8 cellular contexts compared by ENCODE assay signal in genomic region chr14:52314521-52315354, GRCh38. TPM values are rescaled to one million over a fixed set of nuclear protein-coding genes. Genes with fewer than 3 reads are reported as not detected.
A peak's percentile ranks its signal among the peaks of the same experiment; 100 is the strongest.
DNase-seq lines count a peak whose midpoint lies in the region; ATAC-seq and TF ChIP-seq lines count a peak whose summit lies in the region.

No MANE protein-coding gene starts in this region.

- peak overlapping the region; percentile 98 for H3K4me3 ChIP-seq in ACC112 (ENCODE audit: low read depth, low read length)
- peak overlapping the region; percentile 71 for H3K4me3 ChIP-seq in PC-3 (ENCODE audit: low read length)
- peak overlapping the region; percentile 70 for H3K4me3 ChIP-seq in retinal pigment epithelial cell (ENCODE audit: low read length)

- H3K9me3 ChIP-seq in PC-3 (ENCODE audit: low read length): no peaks in the 10 kb centered on the region

- H3K27me3 ChIP-seq in ACC112 (ENCODE audit: insufficient read depth, low read length): no peaks in the 10 kb centered on the region
- no peaks in the 10 kb centered on the region for H3K27me3 ChIP-seq in PC-3 (ENCODE audit: low read length)

- H3K4me2 ChIP-seq in PC-3 (ENCODE audit: low read length): peak overlapping the region; percentile 90

- H3K4me1 ChIP-seq in ACC112 (ENCODE audit: control insufficient read depth, insufficient read depth, low read length, unreplicated experiment): peaks cover 53% of the 10 kb centered on the region
- H3K4me1 ChIP-seq in PC-3 (ENCODE audit: insufficient read depth, low read length): peaks cover 10% of the 10 kb centered on the region

- CTCF ChIA-PET in PC-3 (lab: Charles Lee): no interaction called here
- CTCF ChIA-PET in activated naive CD4-positive, alpha-beta T cell treated with anti-CD3 and anti-CD28 coated beads, Interleukin-2, amount 10 ng/mL, durations not matched to agents 7 days and 5 days (lab: Charles Lee): interaction anchor here (0.7 to 1.7 kb wide), 7 partner anchors 10 to 98 kb away, joined by 3 to 8 read pairs (median 5); no protein-coding TSS in a partner anchor

- peak overlapping the region; percentile 95 for H3K4me3 Mint-ChIP-seq in activated naive CD4-positive, alpha-beta T cell treated with anti-CD3 and anti-CD28 coated beads, Interleukin-2, amount 10 ng/mL, durations not matched to agents 7 days and 5 days

- peaks cover 57% of the 10 kb centered on the region for H3K4me1 Mint-ChIP-seq in activated naive CD4-positive, alpha-beta T cell treated with anti-CD3 and anti-CD28 coated beads, Interleukin-2, amount 10 ng/mL, durations not matched to agents 7 days and 5 days

- peak overlapping the region; percentile 57 for H3K9ac ChIP-seq in PC-3 (ENCODE audit: low read length)

- H3K9me3 Mint-ChIP-seq in activated naive CD4-positive, alpha-beta T cell treated with anti-CD3 and anti-CD28 coated beads, Interleukin-2, amount 10 ng/mL, durations not matched to agents 7 days and 5 days: no peaks in the 10 kb centered on the region

- intact Hi-C loops in PC-3 (cut with micrococcal nuclease) (loop anchor here (1.0 kb wide), 1 partner anchor 41 kb away; no protein-coding TSS in a partner anchor), left ventricle myocardium superior (cut with micrococcal nuclease) (no loop called here)

- ATAC-seq in GM19463 (IDR thresholded peaks at IDR 0.05; ENCODE audit: unreplicated experiment) (peak; percentile 24), PC-3 (peak; percentile 30), left ventricle myocardium superior (peak; percentile 34), HG03460 (IDR thresholded peaks at IDR 0.05; ENCODE audit: unreplicated experiment) (no peak)

- POLR2A ChIA-PET in PC-3 (lab: Charles Lee; ENCODE audit: unreplicated experiment): interaction anchor here (0.5 to 0.6 kb wide), 2 partner anchors 13 to 454 kb away, joined by 4 to 10 read pairs; partner anchors contain the start of gene GNG2

- BruUV-seq in PC-3 (replicated peaks; lab: Mats Ljungman, UMichigan): no TSS peak

- H2AFZ ChIP-seq in ACC112 (ENCODE audit: low read length, unreplicated experiment) (peak overlapping the region; percentile 90), PC-3 (ENCODE audit: low read length) (peak overlapping the region; percentile 90)

- H3K36me3 ChIP-seq in ACC112 (ENCODE audit: insufficient read depth, low read length) (peaks cover 2% of the 10 kb centered on the region; the same call in 1 of the 2 replicates), PC-3 (ENCODE audit: low read depth, low read length) (no peaks in the 10 kb centered on the region)

- H3K27ac ChIP-seq in ACC112 (ENCODE audit: low read depth, low read length) (peak overlapping the region; percentile 8; the same call in 1 of the 2 replicates), PC-3 (ENCODE audit: low read length) (no peak overlapping the region)

- TF ChIP-seq CTCF in PC-3 (conservative IDR thresholded peaks at IDR 0.05; ENCODE audit: low read depth, low read length): no peak
- TF ChIP-seq CTCF in retinal pigment epithelial cell (conservative IDR thresholded peaks at IDR 0.05; ENCODE audit: low read depth, low read length): no peak

- no peaks in the 10 kb centered on the region for H3F3A ChIP-seq in PC-3 (ENCODE audit: low read length, unreplicated experiment)

- H3K9me2 ChIP-seq in PC-3 (replicated peaks; ENCODE audit: low read length): no peaks in the 10 kb centered on the region

- H4K20me1 ChIP-seq in PC-3 (ENCODE audit: low read length): no peaks in the 10 kb centered on the region

- H3K27ac Mint-ChIP-seq in activated naive CD4-positive, alpha-beta T cell treated with anti-CD3 and anti-CD28 coated beads, Interleukin-2, amount 10 ng/mL, durations not matched to agents 7 days and 5 days: peak overlapping the region; percentile 96

- peaks cover 92% of the 10 kb centered on the region for H3K36me3 Mint-ChIP-seq in activated naive CD4-positive, alpha-beta T cell treated with anti-CD3 and anti-CD28 coated beads, Interleukin-2, amount 10 ng/mL, durations not matched to agents 7 days and 5 days

- H3K79me2 ChIP-seq in ACC112 (ENCODE audit: control insufficient read depth, insufficient read depth, low read length, unreplicated experiment) (peaks cover 51% of the 10 kb centered on the region), PC-3 (ENCODE audit: low read length) (no peaks in the 10 kb centered on the region)

- peaks cover 24% of the 10 kb centered on the region for H3K27me3 Mint-ChIP-seq in activated naive CD4-positive, alpha-beta T cell treated with anti-CD3 and anti-CD28 coated beads, Interleukin-2, amount 10 ng/mL, durations not matched to agents 7 days and 5 days

- no peak for DNase-seq in PC-3
- peak; percentile 59 for DNase-seq in activated naive CD4-positive, alpha-beta T cell treated with anti-CD3 and anti-CD28 coated beads, Interleukin-2, amount 10 ng/mL, durations not matched to agents 7 days and 5 days
- DNase-seq in left ventricle myocardium superior: peak; percentile 48
- no peak for DNase-seq in retinal pigment epithelial cell (ENCODE audit: low read depth)
- no peak for DNase-seq in SW 1271 (lab: John Stamatoyannopoulos, UW)

RNA-seq across cellular contexts. Expression of gene PTGER2, which starts 0.6 kb away (rescaled TPM):
- 4.6 and 4.7 TPM in 2 replicates for total RNA-seq in PC-3 (2014; rRNA removed)
- total RNA-seq in left ventricle myocardium superior: 0.47 TPM

RNA-seq across cellular contexts. Expression of gene PTGDR, which starts 47.2 kb away (rescaled TPM):
- total RNA-seq in PC-3 (2014; rRNA removed): not detected in 2 replicates
- 1.1 TPM for total RNA-seq in left ventricle myocardium superior

Comparison
In these comparisons a context has a peak if more than half of its experiments do, and no peak if none do; other contexts are left out.
1. DNase-seq: peak in activated naive CD4-positive, alpha-beta T cell treated with anti-CD3 and anti-CD28 coated beads, Interleukin-2, amount 10 ng/mL, durations not matched to agents 7 days and 5 days (single experiment) and left ventricle myocardium superior (single experiment); none in PC-3 (single experiment), retinal pigment epithelial cell (single experiment) and SW 1271 (0 of 2).
2. Peak in every context shown above with its lines, with median percentiles within 50 percentile points of each other: H3K4me3 ChIP-seq.